In genomic region chr14:53538316-53538851, GRCh38 we compare ENCODE assay signal across 22 cellular contexts.
DNase-seq lines count a peak whose midpoint lies in the region; ATAC-seq, FAIRE-seq and TF ChIP-seq lines count a peak whose summit lies in the region.
"Had no signal": no experiment of that assay in that cellular context is flagged by ENCODE, and none has a peak within 500 bp of the region (broad histone marks: within the 10 kb centered on the region; RNA-seq: fewer than 3 reads in every experiment).

No MANE protein-coding gene starts in this region.

- peak overlapping the region; percentile 1; the same call in 1 of the 2 replicates for H3K4me2 ChIP-seq in IMR-90 (ENCODE audit: low read depth, low read length)
- H3K4me2 ChIP-seq: A549 had no signal

- H3K4me1 ChIP-seq in IMR-90 (ENCODE audit: control insufficient read depth, insufficient read depth, low read length) (peaks cover 20% of the 10 kb centered on the region), pancreas (no peaks in the 10 kb centered on the region)

- no peak for TF ChIP-seq RAD21 in IMR-90 (IDR thresholded peaks at IDR 0.05; ENCODE audit: low read length)

- H3K36me3 ChIP-seq in IMR-90 (ENCODE audit: control insufficient read depth, insufficient read depth, low read length) (no peaks in the 10 kb centered on the region), pancreas (no peaks in the 10 kb centered on the region)
- H3K36me3 ChIP-seq: MG63 had no signal

- H2BK15ac ChIP-seq in IMR-90 (ENCODE audit: low read depth, low read length): peak overlapping the region; percentile 38; the same call in 1 of the 3 replicates

- peak overlapping the region; percentile 46; the same call in 1 of the 2 replicates for H3K23ac ChIP-seq in IMR-90 (ENCODE audit: low read depth, low read length)

- BruUV-seq in IMR-90 (replicated peaks; lab: Mats Ljungman, UMichigan): no TSS peak

- no peak overlapping the region for H3K56ac ChIP-seq in IMR-90 (ENCODE audit: extremely low read depth, insufficient read depth, low read length)

- H4K5ac ChIP-seq in IMR-90 (ENCODE audit: low read depth, low read length): peak overlapping the region; percentile 96

- H3K27ac ChIP-seq in AG04450 (ENCODE audit: low read depth, low read length) (peak overlapping the region; percentile 65), IMR-90 (ENCODE audit: insufficient read depth, low read length) (peak overlapping the region; percentile 90), pancreas (no peak overlapping the region)

- H4K91ac ChIP-seq in IMR-90 (ENCODE audit: insufficient read depth, low read depth, low read length): peak overlapping the region; percentile 89

- intact Hi-C loops in IMR-90 (cut with micrococcal nuclease): loop anchor here (1.0 to 5.0 kb wide), 7 partner anchors 106 to 800 kb away; no protein-coding TSS in a partner anchor
- intact Hi-C loops in pancreas (cut with DNase I): loop anchor here in 2 of 3 donors (5.0 to 10.0 kb wide), 2 partner anchors 626 to 634 kb away; no protein-coding TSS in a partner anchor

- DNase-seq in AG04450 (ENCODE audit: low read depth, low spot score) (peak; percentile 56), IMR-90 (peak; percentile 60), fibroblast of the aortic adventitia (ENCODE audit: low read depth) (peak; percentile 39), pancreas (no peak), NCI-H1092 treated with DMSO at 0.1 percent for 48 hours (lab: John Stamatoyannopoulos, UW) (no peak), NCI-H1417 (lab: John Stamatoyannopoulos, UW) (no peak), KG1 (lab: John Stamatoyannopoulos, UW) (no peak)
- no peak for DNase-seq in activated CD4-positive, alpha-beta T cell treated with anti-CD3 and anti-CD28 coated beads, Interleukin-2, amount 50 U/mL, for 1 hour
- DNase-seq: activated CD4-positive, alpha-beta T cell treated with anti-CD3 and anti-CD28 coated beads, Interleukin-2, amount 50 U/mL, for 4 hours; activated CD8-positive, alpha-beta memory T cell treated with anti-CD3 and anti-CD28 coated beads, Interleukin-2, amount 50 U/mL, for 4 hours; activated naive CD8-positive, alpha-beta T cell treated with anti-CD3 and anti-CD28 coated beads, Interleukin-2, amount 10 ng/mL, durations not matched to agents 7 days and 5 days; CD4-positive, CD25-positive, alpha-beta regulatory T cell; effector memory CD8-positive, alpha-beta T cell; immature natural killer cell; MG63; NCI-H146; NCI-H2171; NCI-H526; stimulated activated CD4-positive, alpha-beta T cell treated with anti-CD3 and anti-CD28 coated beads, Interleukin-4, amount 100 ng/mL, for 24 hours; stimulated activated naive CD8-positive, alpha-beta T cell treated with anti-CD3 and anti-CD28 coated beads, Interleukin-15, Interleukin-2, amounts not matched to agents 100 U/mL and 50 U/mL, for 24 hours had no signal

- peak overlapping the region; percentile 86 for H3K4ac ChIP-seq in IMR-90 (ENCODE audit: low read depth, low read length)

- H4K20me1 ChIP-seq in IMR-90 (ENCODE audit: insufficient read depth, low read length): no peaks in the 10 kb centered on the region

- H3K4me3 ChIP-seq in AG04450 (ENCODE audit: low read depth, low read length): no peak overlapping the region
- H3K4me3 ChIP-seq in IMR-90 (ENCODE audit: insufficient read depth, low read depth, low read length): no peak overlapping the region
- no peak overlapping the region for H3K4me3 ChIP-seq in fibroblast of the aortic adventitia (ENCODE audit: low read depth, low read length)
- H3K4me3 ChIP-seq in pancreas: no peak overlapping the region
- H3K4me3 ChIP-seq: A549, MG63 had no signal

- H2BK120ac ChIP-seq in IMR-90 (ENCODE audit: low read depth, low read length): peak overlapping the region; percentile 94

- no CpG with 5 or more reads among the region's 2 CpGs for WGBS in IMR-90 (ENCODE audit: extremely low coverage in 2 of 2, insufficient read length in 1 of 2), 2 experiments
- 54 to 70% methylated on average over 2 of the region's 2 CpGs for WGBS in pancreas, 2 donors

- peak overlapping the region; percentile 57; the same call in 1 of the 2 replicates for H3K14ac ChIP-seq in IMR-90 (replicated peaks; ENCODE audit: low read depth, low read length)

- H3K9me3 ChIP-seq in AG04450 (ENCODE audit: control insufficient read depth, insufficient read depth, low read length) (no peaks in the 10 kb centered on the region), IMR-90 (ENCODE audit: control insufficient read depth, insufficient read depth, low read length) (no peaks in the 10 kb centered on the region), pancreas (no peaks in the 10 kb centered on the region)
- H3K9me3 ChIP-seq: A549, MG63 had no signal

- no peaks in the 10 kb centered on the region for H3K9me1 ChIP-seq in IMR-90 (ENCODE audit: insufficient read depth, low read length)

- H3K79me1 ChIP-seq in IMR-90 (ENCODE audit: low read depth in 1 of 2, low read length in 2 of 2): no peaks in the 10 kb centered on the region

- in situ Hi-C loops in IMR-90 (cut with MboI; ENCODE audit: low sequenced_read_pairs): loop anchor here (5.0 to 10.0 kb wide), 3 partner anchors 416 to 794 kb away; partner anchors contain the start of gene BMP4

- CTCF ChIA-PET in AG04450 (lab: Charles Lee): interaction anchor here (0.6 to 5.3 kb wide), 32 partner anchors 8 to 810 kb away, joined by 3 to 68 read pairs (median 5); no protein-coding TSS in a partner anchor
- CTCF ChIA-PET in IMR-90 (lab: Yijun Ruan, JAX): interaction anchor here (0.6 to 3.1 kb wide), 14 partner anchors 34 to 866 kb away, joined by 3 to 10 read pairs (median 3); no protein-coding TSS in a partner anchor

- FAIRE-seq in pancreas (lab: Jason Lieb, UNC): peak; percentile 43
- FAIRE-seq: A549 had no signal

- no peak overlapping the region for H2AK5ac ChIP-seq in IMR-90 (ENCODE audit: low read depth, low read length)

- dilution Hi-C loops in IMR-90 (cut with HindIII; ENCODE audit: low sequenced_read_pairs, unreplicated experiment): no loop called here

- H3K27me3 ChIP-seq in AG04450 (ENCODE audit: control insufficient read depth, insufficient read depth, low read length) (no peaks in the 10 kb centered on the region), IMR-90 (ENCODE audit: control insufficient read depth, insufficient read depth, low read length) (no peaks in the 10 kb centered on the region), pancreas (no peaks in the 10 kb centered on the region)
- H3K27me3 ChIP-seq: MG63 had no signal

- no peak overlapping the region for H2AFZ ChIP-seq in IMR-90 (replicated peaks; ENCODE audit: low read length, poor library complexity)

- peak overlapping the region; percentile 55 for H2BK20ac ChIP-seq in IMR-90 (ENCODE audit: low read depth, low read length)

- peak overlapping the region; percentile 89 for H3K18ac ChIP-seq in IMR-90 (ENCODE audit: low read depth, low read length)

- TF ChIP-seq POLR2A in IMR-90 (IDR thresholded peaks at IDR 0.05; ENCODE audit: low read depth, low read length): no peak

- H2BK5ac ChIP-seq in IMR-90 (ENCODE audit: low read depth, low read length, poor library complexity, severe bottlenecking): peak overlapping the region; percentile 92

- ATAC-seq in IMR-90 (ENCODE audit: low read depth) (peak; percentile 65), pancreas (no peak)
- ATAC-seq: A549; effector memory CD8-positive, alpha-beta T cell; stimulated activated naive CD8-positive, alpha-beta T cell treated with anti-CD3 and anti-CD28 coated beads, Interleukin-15, Interleukin-2, amounts not matched to agents 100 U/mL and 50 U/mL, for 24 hours; WTC11 had no signal

- H2AK9ac ChIP-seq in IMR-90 (replicated peaks; ENCODE audit: low read depth, low read length, poor library complexity): no peak overlapping the region

- peak overlapping the region; percentile 25; the same call in 1 of the 2 replicates for H3K9ac ChIP-seq in IMR-90 (ENCODE audit: low read depth, low read length)

- TF ChIP-seq CTCF in AG04450 (IDR thresholded peaks at IDR 0.05; ENCODE audit: low read depth, low read length) (no peak), IMR-90 (conservative IDR thresholded peaks at IDR 0.05; ENCODE audit: low read depth, low read length) (no peak), fibroblast of the aortic adventitia (IDR thresholded peaks at IDR 0.05; ENCODE audit: insufficient read depth, low read length) (no peak), pancreas (IDR thresholded peaks at IDR 0.05) (no peak)

- POLR2A ChIA-PET in AG04450 (lab: Yijun Ruan, JAX) (interaction anchor here (0.6 to 2.4 kb wide), 17 partner anchors 10 to 1469 kb away, joined by 3 to 30 read pairs (median 7); partner anchors contain the start of gene NID2), IMR-90 (lab: Charles Lee; ENCODE audit: unreplicated experiment) (interaction anchor here (1.5 kb wide), 2 partner anchors 409 to 415 kb away, joined by 4 to 8 read pairs; no protein-coding TSS in a partner anchor)

- peak overlapping the region; percentile 2 to 51; a peak in 3 of 4 replicates for H4K8ac ChIP-seq in IMR-90 (ENCODE audit: low read depth in 2 of 2, low read length in 2 of 2)

TF ChIP-seq in IMR-90, 13 proteins besides CTCF, POLR2A, EP300 and RAD21:
- no peak for TF ChIP-seq MAZ (IDR thresholded peaks at IDR 0.05; ENCODE audit: borderline replicate concordance, low read depth, low read length)

Comparison
In these comparisons a context has a peak if more than half of its experiments do, and no peak if none do; other contexts are left out.
1. DNase-seq: peak in AG04450 (single experiment), IMR-90 (single experiment) and fibroblast of the aortic adventitia (single experiment); none in pancreas (0 of 6), activated CD4-positive, alpha-beta T cell treated with anti-CD3 and anti-CD28 coated beads, Interleukin-2, amount 50 U/mL, for 1 hour (single experiment), NCI-H1092 treated with DMSO at 0.1 percent for 48 hours (single experiment), NCI-H1417 (0 of 3) and KG1 (single experiment).
2. H3K27ac ChIP-seq: peak in AG04450 (single experiment) and IMR-90 (single experiment); none in pancreas (0 of 4).